Comparison of ENCODE assay signal across 8 cellular contexts in genomic region chr1:208652300-208653160, GRCh38.
DNase-seq lines count a peak whose midpoint lies in the region; ATAC-seq, FAIRE-seq and TF ChIP-seq lines count a peak whose summit lies in the region.

No MANE protein-coding gene starts in this region.

- H3K9me3 ChIP-seq in AG04450 (ENCODE audit: control insufficient read depth, insufficient read depth, low read length): no peaks in the 10 kb centered on the region
- no peaks in the 10 kb centered on the region for H3K9me3 ChIP-seq in H1 (ENCODE audit: insufficient read depth in 2 of 2, low read depth in 1 of 2, low read length in 1 of 2)
- H3K9me3 ChIP-seq in testis: no peaks in the 10 kb centered on the region

- H3K9ac ChIP-seq in H1 (replicated peaks in 1 of 4; ENCODE audit: extremely low read depth in 1 of 4, low read depth in 3 of 4, low read length in 3 of 4): no peak overlapping the region

- no peak overlapping the region for H3K4me3 ChIP-seq in AG04450 (ENCODE audit: low read depth, low read length)
- no peak overlapping the region for H3K4me3 ChIP-seq in H1 (ENCODE audit: extremely low read depth in 1 of 4, insufficient read depth in 2 of 4, low read depth in 3 of 4, low read length in 4 of 4)
- H3K4me3 ChIP-seq in testis: peak overlapping the region in 1 of 2 donors; percentile 20

- no peak overlapping the region for H2AK5ac ChIP-seq in H1 (ENCODE audit: low read depth, low read length)

- no peak overlapping the region for H3K56ac ChIP-seq in H1 (replicated peaks; ENCODE audit: insufficient read length, low read depth, low read length)

- no peaks in the 10 kb centered on the region for H3K36me3 Mint-ChIP-seq in T-helper 2 cell treated with Interferon-gamma antibody and Interleukin-4, amounts not matched to agents 5 μg/mL and 100 μg/mL, for 36 hours (ENCODE audit: low read depth)

- H3K23me2 ChIP-seq in H1 (ENCODE audit: low read depth, low read length): no peaks in the 10 kb centered on the region; the same call in 1 of the 2 replicates

- H3K18ac ChIP-seq in H1 (ENCODE audit: extremely low read depth, low read length): 0 out of 2 replicates have a peak overlapping the region, but pooled peaks have one; percentile 24

- peak; percentile 86 for ATAC-seq in HG02938 (IDR thresholded peaks at IDR 0.05; ENCODE audit: unreplicated experiment)

- no peak for TF ChIP-seq POLR2A in H1 (IDR thresholded peaks at IDR 0.05; ENCODE audit: control extremely low read depth in 1 of 2, low read depth in 2 of 2, low read length in 2 of 2)
- no peak for TF ChIP-seq POLR2A in testis (IDR thresholded peaks at IDR 0.05)

- no peak overlapping the region for H3K23ac ChIP-seq in H1 (ENCODE audit: insufficient read length)

- H4K5ac ChIP-seq in H1 (ENCODE audit: insufficient read length, low read depth, low read length): no peak overlapping the region

- TF ChIP-seq RAD21 in H1 (IDR thresholded peaks at IDR 0.05 in 1 of 2, conservative IDR thresholded peaks at IDR 0.05 in 1 of 2; ENCODE audit: low read depth in 2 of 2, low read length in 2 of 2): peak; percentile 80 to 81

- H4K20me1 ChIP-seq in H1 (replicated peaks in 1 of 2; ENCODE audit: control insufficient read depth in 1 of 2, insufficient read depth in 2 of 2, low read length in 2 of 2): no peaks in the 10 kb centered on the region

- 0 out of 2 replicates have a peak overlapping the region, but pooled peaks have one; percentile 54 for H2AFZ ChIP-seq in H1 (ENCODE audit: low read length)

- no peak overlapping the region for H3K4me3 Mint-ChIP-seq in T-helper 2 cell treated with Interferon-gamma antibody and Interleukin-4, amounts not matched to agents 5 μg/mL and 100 μg/mL, for 36 hours

- no peak overlapping the region for H3K4me2 ChIP-seq in H1 (ENCODE audit: insufficient read depth in 1 of 2, low read depth in 2 of 2, low read length in 2 of 2)

- H3K4me1 Mint-ChIP-seq in T-helper 2 cell treated with Interferon-gamma antibody and Interleukin-4, amounts not matched to agents 5 μg/mL and 100 μg/mL, for 36 hours (ENCODE audit: low read depth): no peaks in the 10 kb centered on the region

- H3K36me3 ChIP-seq in H1 (ENCODE audit: control insufficient read depth in 2 of 4, insufficient read depth in 4 of 4, low read length in 3 of 4): no peaks in the 10 kb centered on the region
- H3K36me3 ChIP-seq in testis (ENCODE audit: low read depth, missing control alignments): no peaks in the 10 kb centered on the region

- no peaks in the 10 kb centered on the region for H3K79me2 ChIP-seq in H1 (ENCODE audit: control insufficient read depth in 1 of 2, insufficient read depth in 2 of 2, low read length in 2 of 2)

- no peaks in the 10 kb centered on the region for H3K9me3 Mint-ChIP-seq in T-helper 2 cell treated with Interferon-gamma antibody and Interleukin-4, amounts not matched to agents 5 μg/mL and 100 μg/mL, for 36 hours

- H4K91ac ChIP-seq in H1 (replicated peaks; ENCODE audit: insufficient read length, low read length): no peak overlapping the region

- H3K4ac ChIP-seq in H1 (replicated peaks; ENCODE audit: insufficient read length, low read depth, low read length): no peak overlapping the region

- no peaks in the 10 kb centered on the region for H3K27me3 ChIP-seq in AG04450 (ENCODE audit: control insufficient read depth, insufficient read depth, low read length)
- no peaks in the 10 kb centered on the region; a peak in 1 of 7 replicates for H3K27me3 ChIP-seq in H1 (replicated peaks in 1 of 4; ENCODE audit: control insufficient read depth in 3 of 4, extremely low read depth in 1 of 4, insufficient read depth in 3 of 4, low read length in 3 of 4)
- H3K27me3 ChIP-seq in testis: no peaks in the 10 kb centered on the region

- peak; percentile 98 for FAIRE-seq in H1 (lab: Jason Lieb, UNC)

- POLR2A ChIA-PET in AG04450 (lab: Yijun Ruan, JAX) (no interaction called here), H1 (lab: Charles Lee; ENCODE audit: partially characterized antibody) (no interaction called here)

- no peak overlapping the region for H3K14ac ChIP-seq in H1 (ENCODE audit: insufficient read length)

- H2BK15ac ChIP-seq in H1 (ENCODE audit: low read length): no peak overlapping the region

- intact Hi-C loops in testis (cut with DNase I; ENCODE audit: low total_unique reads): no loop called here

- peak; percentile 32 for DNase-seq in AG04450 (ENCODE audit: low read depth, low spot score)
- peak; percentile 52 for DNase-seq in GM13977 (ENCODE audit: low spot score)
- DNase-seq in NCI-H187 treated with DMSO at 0.1 percent for 48 hours (lab: John Stamatoyannopoulos, UW): peak; percentile 65
- peak; percentile 7 for DNase-seq in T-helper 2 cell treated with Interferon-gamma antibody and Interleukin-4, amounts not matched to agents 5 μg/mL and 100 μg/mL, for 36 hours (ENCODE audit: low spot score)
- peak; percentile 25 to 53 for DNase-seq in H1 (ENCODE audit: low read depth in 1 of 2, low spot score in 2 of 2)
- peak; percentile 78 for DNase-seq in medulla oblongata (ENCODE audit: extremely low spot score)
- peak; percentile 73 for DNase-seq in testis

- no peak overlapping the region for H3K27ac ChIP-seq in AG04450 (ENCODE audit: low read depth, low read length)
- no peak overlapping the region for H3K27ac ChIP-seq in H1 (ENCODE audit: low read depth, low read length)
- no peak overlapping the region for H3K27ac ChIP-seq in testis

- no peak overlapping the region for H2BK120ac ChIP-seq in H1 (replicated peaks; ENCODE audit: low read depth, low read length)

- peak; percentile 85 for TF ChIP-seq CTCF in AG04450 (IDR thresholded peaks at IDR 0.05; ENCODE audit: low read depth, low read length)
- TF ChIP-seq CTCF in GM13977 (IDR thresholded peaks at IDR 0.05; ENCODE audit: extremely low read depth, insufficient read depth, missing control alignments): peak; percentile 85
- TF ChIP-seq CTCF in H1 (IDR thresholded peaks at IDR 0.05; ENCODE audit: control extremely low read depth in 1 of 3, insufficient read depth in 1 of 3, low read depth in 1 of 3, low read length in 3 of 3): peak; percentile 59 to 89 (median 66)
- TF ChIP-seq CTCF in testis (IDR thresholded peaks at IDR 0.05): peak; percentile 64 to 88 (median 68)

- H2BK5ac ChIP-seq in H1 (ENCODE audit: low read depth, low read length): no peak overlapping the region

- H3K27me3 Mint-ChIP-seq in T-helper 2 cell treated with Interferon-gamma antibody and Interleukin-4, amounts not matched to agents 5 μg/mL and 100 μg/mL, for 36 hours (ENCODE audit: low read depth): peaks cover 6% of the 10 kb centered on the region

- no peak overlapping the region for H4K8ac ChIP-seq in H1 (ENCODE audit: extremely low read depth, insufficient read depth, low read length)

- peak overlapping the region; percentile 73 for H2BK20ac ChIP-seq in H1 (ENCODE audit: low read length)

- WGBS in H1 (ENCODE audit: extremely low coverage in 1 of 2, insufficient coverage in 1 of 2, insufficient read length in 1 of 2, insufficient replicate concordance in 2 of 2, low coverage in 1 of 2, low lambda C conversion rate in 2 of 2, missing lambda C conversion rate in 1 of 2), 2 experiments: 43% methylated on average over 8 of the region's 8 CpGs; no CpG with 5 or more reads in 1 of the 2 experiments
- WGBS in testis, 2 donors: 14% methylated on average over 8 of the region's 8 CpGs

- H3K27ac Mint-ChIP-seq in T-helper 2 cell treated with Interferon-gamma antibody and Interleukin-4, amounts not matched to agents 5 μg/mL and 100 μg/mL, for 36 hours: no peak overlapping the region

- H3K79me1 ChIP-seq in H1 (ENCODE audit: low read depth, low read length): no peaks in the 10 kb centered on the region

- in situ Hi-C loops in GM13977 (cut with MboI; ENCODE audit: low pct_unique_long_range_greater_than_20kb, low sequenced_read_pairs, unreplicated experiment): no loop called here

- CTCF ChIA-PET in AG04450 (lab: Charles Lee): interaction anchor here (0.8 to 1.9 kb wide), 11 partner anchors 9 to 914 kb away, joined by 3 to 10 read pairs (median 5); no protein-coding TSS in a partner anchor
- CTCF ChIA-PET in H1 (lab: Charles Lee; ENCODE audit: partially characterized antibody): interaction anchor here (0.6 to 2.9 kb wide), 59 partner anchors 9 to 861 kb away, joined by 3 to 26 read pairs (median 4); no protein-coding TSS in a partner anchor

- no peak overlapping the region for H2BK12ac ChIP-seq in H1 (ENCODE audit: low read depth, low read length)

- no peak for TF ChIP-seq EP300 in H1 (IDR thresholded peaks at IDR 0.05; ENCODE audit: borderline replicate concordance in 1 of 2, low read depth in 2 of 2, low read length in 2 of 2)

- H3K4me1 ChIP-seq in H1 (replicated peaks in 1 of 4; ENCODE audit: control insufficient read depth in 3 of 4, insufficient read depth in 4 of 4, low read length in 3 of 4) (no peaks in the 10 kb centered on the region), testis (no peaks in the 10 kb centered on the region)

TF ChIP-seq in H1, 55 proteins besides CTCF, POLR2A, EP300 and RAD21:
- 0 out of 2 replicates have a peak, but pooled peaks have one; percentile 16 for TF ChIP-seq JUND (IDR thresholded peaks at IDR 0.05; ENCODE audit: low read length)
- TF ChIP-seq CHD2 (IDR thresholded peaks at IDR 0.05; ENCODE audit: low read length): no peak
- TF ChIP-seq, protein P1, sequence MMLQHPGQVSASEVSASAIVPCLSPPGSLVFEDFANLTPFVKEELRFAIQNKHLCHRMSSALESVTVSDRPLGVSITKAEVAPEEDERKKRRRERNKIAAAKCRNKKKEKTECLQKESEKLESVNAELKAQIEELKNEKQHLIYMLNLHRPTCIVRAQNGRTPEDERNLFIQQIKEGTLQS (IDR thresholded peaks at IDR 0.05; ENCODE audit: insufficient read depth, low read depth, low read length): no peak
- TF ChIP-seq YY1 (IDR thresholded peaks at IDR 0.05; ENCODE audit: low read depth, low read length): peak; percentile 77
- TF ChIP-seq SRF (IDR thresholded peaks at IDR 0.05; ENCODE audit: low read depth, low read length): no peak
- TF ChIP-seq CTBP2 (IDR thresholded peaks at IDR 0.05; ENCODE audit: borderline replicate concordance, insufficient read depth, insufficient read length, low read length): no peak

Comparison
In these comparisons a context has a peak if more than half of its experiments do, and no peak if none do; other contexts are left out.
1. DNase-seq: peak in every context shown above with its lines; median percentile 78 in medulla oblongata; 73 in testis; 65 in NCI-H187 treated with DMSO at 0.1 percent for 48 hours; 52 in GM13977; 39 in H1; 32 in AG04450; 7 in T-helper 2 cell treated with Interferon-gamma antibody and Interleukin-4, amounts not matched to agents 5 μg/mL and 100 μg/mL, for 36 hours.